Comparison of ENCODE assay signal across 7 cellular contexts in genomic region chr17:75865409-75866188, GRCh38. TPM values are rescaled to one million over a fixed set of nuclear protein-coding genes. Genes with fewer than 3 reads are reported as not detected.
DNase-seq lines count a peak whose midpoint lies in the region; ATAC-seq and TF ChIP-seq lines count a peak whose summit lies in the region.
"Not testable (repeated sequence)": the region's sequence is repeated elsewhere in the genome, so short reads cannot be mapped to it uniquely, and the experiment has no call there.
"Had no signal": no experiment of that assay in that cellular context is flagged by ENCODE, and none has a peak within 500 bp of the region (broad histone marks: within the 10 kb centered on the region; RNA-seq: fewer than 3 reads in every experiment).

No MANE protein-coding gene starts in this region.

- H3K27ac Mint-ChIP-seq in CD4-positive, CD25-positive, alpha-beta regulatory T cell, result peak overlapping the region in 2 of 3 donors; percentile 51 to 52
- H3K27ac Mint-ChIP-seq in activated T-cell treated with anti-CD3 and anti-CD28 coated beads, Interleukin-2, amount 50 U/mL, for 72 hours, result peak overlapping the region; percentile 51
- H3K27ac Mint-ChIP-seq in naive B cell, result peak overlapping the region in 5 of 6 donors; percentile 52 to 97 (median 80)

- not testable (repeated sequence) for TF ChIP-seq POLR2A in Peyer's patch (IDR thresholded peaks at IDR 0.05); esophagus muscularis mucosa (IDR thresholded peaks at IDR 0.05; ENCODE audit: low read depth)

- not testable (repeated sequence) for H3K36me3 ChIP-seq in CD4-positive, CD25-positive, alpha-beta regulatory T cell (ENCODE audit: control insufficient read depth, insufficient read depth, low read length); Peyer's patch; esophagus muscularis mucosa; stomach smooth muscle (ENCODE audit: control insufficient read depth in 2 of 2, insufficient read depth in 2 of 2, low read length in 2 of 2)

- TF ChIP-seq EP300 in esophagus muscularis mucosa (IDR thresholded peaks at IDR 0.05), result not testable (repeated sequence)

- not testable (repeated sequence) for H3K4me1 ChIP-seq in CD4-positive, CD25-positive, alpha-beta regulatory T cell (ENCODE audit: control insufficient read depth, insufficient read depth, low read length, poor library complexity, severe bottlenecking)
- peaks cover 0 to 19% (median 4%) of the 10 kb centered on the region in 4 donors for H3K4me1 ChIP-seq in Peyer's patch
- H3K4me1 ChIP-seq in esophagus muscularis mucosa, result peaks cover 44 to 74% (median 72%) of the 10 kb centered on the region in 4 donors
- peaks cover 27% of the 10 kb centered on the region for H3K4me1 ChIP-seq in stomach smooth muscle (ENCODE audit: control insufficient read depth, insufficient read depth, low read length)

- not testable (repeated sequence) for ATAC-seq in CD4-positive, CD25-positive, alpha-beta regulatory T cell (ENCODE audit: low read depth in 2 of 2); activated T-cell treated with anti-CD3 and anti-CD28 coated beads, Interleukin-2, amount 50 U/mL, for 72 hours (replicated peaks in 1 of 2); naive B cell (ENCODE audit: low read depth in 2 of 2)

- not testable (repeated sequence) for H3K27me3 ChIP-seq in CD4-positive, CD25-positive, alpha-beta regulatory T cell (ENCODE audit: control insufficient read depth, insufficient read depth, low read length); Peyer's patch; esophagus muscularis mucosa; stomach smooth muscle (ENCODE audit: control insufficient read depth in 1 of 2, insufficient read depth in 2 of 2, low read length in 2 of 2)

- H3K9ac ChIP-seq in stomach smooth muscle (ENCODE audit: low read length in 2 of 2), result not testable (repeated sequence)

- H3K4me3 ChIP-seq in CD4-positive, CD25-positive, alpha-beta regulatory T cell (ENCODE audit: low read depth, low read length); Peyer's patch; esophagus muscularis mucosa; stomach smooth muscle (ENCODE audit: low read length in 2 of 2): not testable (repeated sequence)

- H3K9me3 Mint-ChIP-seq in CD4-positive, CD25-positive, alpha-beta regulatory T cell; activated T-cell treated with anti-CD3 and anti-CD28 coated beads, Interleukin-2, amount 50 U/mL, for 72 hours; naive B cell: not testable (repeated sequence)

- peaks cover 0 to 19% (median 5%) of the 10 kb centered on the region in 4 donors for H3K4me1 Mint-ChIP-seq in CD4-positive, CD25-positive, alpha-beta regulatory T cell
- H3K4me1 Mint-ChIP-seq in activated T-cell treated with anti-CD3 and anti-CD28 coated beads, Interleukin-2, amount 50 U/mL, for 72 hours (ENCODE audit: low read depth), result peaks cover 21% of the 10 kb centered on the region
- H3K4me1 Mint-ChIP-seq in naive B cell, result peaks cover 13 to 29% (median 21%) of the 10 kb centered on the region in 3 donors

- intact Hi-C loops in esophagus muscularis mucosa (cut with DNase I), result not testable (repeated sequence)

- H3K9me3 ChIP-seq in CD4-positive, CD25-positive, alpha-beta regulatory T cell (ENCODE audit: control insufficient read depth in 2 of 2, low read length in 2 of 2); Peyer's patch; esophagus muscularis mucosa; stomach smooth muscle (ENCODE audit: control insufficient read depth in 2 of 2, low read length in 2 of 2): not testable (repeated sequence)

- not testable (repeated sequence) for H3K4me3 Mint-ChIP-seq in CD4-positive, CD25-positive, alpha-beta regulatory T cell; activated T-cell treated with anti-CD3 and anti-CD28 coated beads, Interleukin-2, amount 50 U/mL, for 72 hours
- peak overlapping the region in 1 of 8 donors; percentile 53 for H3K4me3 Mint-ChIP-seq in naive B cell

- not testable (repeated sequence) for H3K27ac ChIP-seq in CD4-positive, CD25-positive, alpha-beta regulatory T cell (ENCODE audit: insufficient read depth, low read length, poor library complexity, severe bottlenecking)
- peak overlapping the region; percentile 43 to 76 (median 66) for H3K27ac ChIP-seq in Peyer's patch
- peak overlapping the region; percentile 75 to 83 (median 81) for H3K27ac ChIP-seq in esophagus muscularis mucosa (replicated peaks in 1 of 4)
- peak overlapping the region; percentile 71 for H3K27ac ChIP-seq in stomach smooth muscle (ENCODE audit: low read length)

- H3K36me3 Mint-ChIP-seq in CD4-positive, CD25-positive, alpha-beta regulatory T cell; activated T-cell treated with anti-CD3 and anti-CD28 coated beads, Interleukin-2, amount 50 U/mL, for 72 hours (ENCODE audit: insufficient read depth in 2 of 2); naive B cell: not testable (repeated sequence)

- not testable (repeated sequence) for H3K27me3 Mint-ChIP-seq in CD4-positive, CD25-positive, alpha-beta regulatory T cell; activated T-cell treated with anti-CD3 and anti-CD28 coated beads, Interleukin-2, amount 50 U/mL, for 72 hours (ENCODE audit: low read depth); naive B cell

- not testable (repeated sequence) for TF ChIP-seq CTCF in Peyer's patch (IDR thresholded peaks at IDR 0.05); esophagus muscularis mucosa (IDR thresholded peaks at IDR 0.05)

- WGBS in esophagus muscularis mucosa, result 79% methylated on average over 17 of the region's 17 CpGs

- not testable (repeated sequence) for DNase-seq in CD4-positive, CD25-positive, alpha-beta regulatory T cell; Peyer's patch; activated T-cell treated with anti-CD3 and anti-CD28 coated beads, Interleukin-2, amount 50 U/mL, for 72 hours; esophagus muscularis mucosa (ENCODE audit: extremely low spot score); naive B cell

RNA-seq across cellular contexts. Expression of gene WBP2, which starts 10.5 kb away (rescaled TPM):
- 118 TPM for total RNA-seq in CD4-positive, CD25-positive, alpha-beta regulatory T cell
- polyA plus RNA-seq in CD4-positive, CD25-positive, alpha-beta regulatory T cell, result 100 to 1,000 TPM in 1 of 4 donors, 10 to 100 TPM in 3; 77.7 to 112 (median 91.2) TPM
- total RNA-seq in Peyer's patch, result 10 to 100 TPM; 45.4 to 61.4 (median 53.7) TPM
- total RNA-seq in activated T-cell treated with anti-CD3 and anti-CD28 coated beads, Interleukin-2, amount 50 U/mL, for 72 hours, result 100 to 1,000 TPM in 1 of 2 donors, 10 to 100 TPM in 1; 90.2 to 109 TPM
- 10 to 100 TPM; 48.2 to 95.8 (median 85.2) TPM for total RNA-seq in esophagus muscularis mucosa
- polyA plus RNA-seq in naive B cell (ENCODE audit: low read depth in 6 of 6), result 100 to 1,000 TPM in 2 of 6 donors, 10 to 100 TPM in 4; 73.4 to 134 (median 87.6) TPM

RNA-seq across cellular contexts. Expression of gene TRIM47, which starts 12.8 kb away (rescaled TPM):
- total RNA-seq in CD4-positive, CD25-positive, alpha-beta regulatory T cell, result 3.6 TPM
- 10 to 100 TPM in 3 of 4 donors, 1 to 10 TPM in 1; 8.7 to 16.6 (median 15.8) TPM for polyA plus RNA-seq in CD4-positive, CD25-positive, alpha-beta regulatory T cell
- total RNA-seq in Peyer's patch (10 to 100 TPM; 16.5 to 61.4 (median 45.7) TPM), esophagus muscularis mucosa (100 to 1,000 TPM in 1 of 4 donors, 10 to 100 TPM in 3; 67.8 to 147 (median 81.9) TPM)
- total RNA-seq in activated T-cell treated with anti-CD3 and anti-CD28 coated beads, Interleukin-2, amount 50 U/mL, for 72 hours, result 10 to 100 TPM; 16.5 to 24.1 TPM
- 1 to 10 TPM in 3 of 6 donors, under 1 TPM in 2, not detected in 1; 0.97 to 2.2 (median 1.7) TPM for polyA plus RNA-seq in naive B cell (ENCODE audit: low read depth in 6 of 6)
- polyA plus RNA-seq: CD14-positive monocyte had no signal

RNA-seq across cellular contexts. Expression of gene UNC13D, which starts 21.4 kb away (rescaled TPM):
- 149 TPM for total RNA-seq in CD4-positive, CD25-positive, alpha-beta regulatory T cell
- 10 to 100 TPM; 41.6 to 51.7 (median 45.0) TPM for polyA plus RNA-seq in CD4-positive, CD25-positive, alpha-beta regulatory T cell
- total RNA-seq in Peyer's patch (10 to 100 TPM in 3 of 4 donors, 1 to 10 TPM in 1; 8.4 to 45.4 (median 22.2) TPM), esophagus muscularis mucosa (1 to 10 TPM; 5.9 to 10.0 (median 9.0) TPM)
- 10 to 100 TPM; 89.0 to 97.6 TPM for total RNA-seq in activated T-cell treated with anti-CD3 and anti-CD28 coated beads, Interleukin-2, amount 50 U/mL, for 72 hours
- 10 to 100 TPM; 11.5 to 31.5 (median 20.5) TPM for polyA plus RNA-seq in naive B cell (ENCODE audit: low read depth in 6 of 6)

RNA-seq across cellular contexts. Expression of gene TRIM65, which starts 31.2 kb away (rescaled TPM):
- 18.7 TPM for total RNA-seq in CD4-positive, CD25-positive, alpha-beta regulatory T cell
- 10 to 100 TPM; 16.9 to 24.3 (median 20.1) TPM for polyA plus RNA-seq in CD4-positive, CD25-positive, alpha-beta regulatory T cell
- total RNA-seq in Peyer's patch (10 to 100 TPM; 14.0 to 22.7 (median 16.9) TPM), esophagus muscularis mucosa (10 to 100 TPM; 13.3 to 36.4 (median 27.4) TPM)
- total RNA-seq in activated T-cell treated with anti-CD3 and anti-CD28 coated beads, Interleukin-2, amount 50 U/mL, for 72 hours, result 10 to 100 TPM; 24.0 to 30.7 TPM
- 10 to 100 TPM; 15.4 to 33.0 (median 23.4) TPM for polyA plus RNA-seq in naive B cell (ENCODE audit: low read depth in 6 of 6)

RNA-seq across cellular contexts. Expression of gene MRPL38, which starts 39.1 kb away (rescaled TPM):
- total RNA-seq in CD4-positive, CD25-positive, alpha-beta regulatory T cell, result 118 TPM
- 10 to 100 TPM; 58.0 to 68.8 (median 64.8) TPM for polyA plus RNA-seq in CD4-positive, CD25-positive, alpha-beta regulatory T cell
- total RNA-seq in Peyer's patch (10 to 100 TPM; 61.1 to 95.7 (median 72.9) TPM), esophagus muscularis mucosa (10 to 100 TPM; 32.5 to 61.7 (median 44.1) TPM)
- 100 to 1,000 TPM; 101 to 117 TPM for total RNA-seq in activated T-cell treated with anti-CD3 and anti-CD28 coated beads, Interleukin-2, amount 50 U/mL, for 72 hours
- polyA plus RNA-seq in naive B cell (ENCODE audit: low read depth in 6 of 6), result 10 to 100 TPM; 47.3 to 68.8 (median 59.7) TPM
